ENCODE assay signal across 19 cellular contexts in genomic region chr20:57240850-57241429, GRCh38. TPM values are rescaled to one million over a fixed set of nuclear protein-coding genes. Genes with fewer than 3 reads are reported as not detected.
"Had no signal": no experiment of that assay in that cellular context is flagged by ENCODE, and none has a peak within 500 bp of the region (broad histone marks: within the 10 kb centered on the region; RNA-seq: fewer than 3 reads in every experiment).

No MANE protein-coding gene starts in this region.

- H3K36me3 ChIP-seq: colonic mucosa, esophagus muscularis mucosa, gastroesophageal sphincter, upper lobe of left lung had no signal

- H3K4me1 ChIP-seq: body of pancreas, colonic mucosa, gastroesophageal sphincter, upper lobe of left lung had no signal

- ATAC-seq: activated CD4-positive, CD25-positive, alpha-beta regulatory T cell treated with anti-CD3 and anti-CD28 coated beads, Interleukin-2, amount 50 U/mL, for 24 hours; activated CD8-positive, alpha-beta T cell treated with anti-CD3 and anti-CD28 coated beads, Interleukin-2, amount 10 ng/mL, durations not matched to agents 7 days and 5 days; body of pancreas; gastroesophageal sphincter; left colon; naive thymus-derived CD4-positive, alpha-beta T cell; stimulated activated effector memory CD8-positive, alpha-beta T cell treated with anti-CD3 and anti-CD28 coated beads, Interleukin-12 subunit alpha, Interleukin-12 subunit beta, amount 100 ng/mL, for 72 hours; stimulated activated naive CD8-positive, alpha-beta T cell treated with anti-CD3 and anti-CD28 coated beads, Interleukin-15, amount 100 ng/mL, for 72 hours; T-cell had no signal

- H3K4me3 ChIP-seq: body of pancreas, colonic mucosa, esophagus muscularis mucosa, gastroesophageal sphincter, lung, skin epidermis, upper lobe of left lung had no signal

- H3K27me3 ChIP-seq: body of pancreas, colonic mucosa, esophagus muscularis mucosa, upper lobe of left lung had no signal

- H3K9me3 ChIP-seq: body of pancreas, colonic mucosa, esophagus muscularis mucosa, gastroesophageal sphincter, upper lobe of left lung had no signal

- H3K27ac ChIP-seq: body of pancreas, colonic mucosa, esophagus muscularis mucosa, gastroesophageal sphincter, upper lobe of left lung, VCaP had no signal

- DNase-seq: activated CD4-positive, alpha-beta T cell treated with anti-CD3 and anti-CD28 coated beads, Interleukin-2, amount 50 U/mL, for 1 hour; activated CD8-positive, alpha-beta T cell treated with anti-CD3 and anti-CD28 coated beads, Interleukin-2, amount 10 ng/mL, durations not matched to agents 7 days and 5 days; activated gamma-delta T cell; body of pancreas; colonic mucosa; left colon; naive thymus-derived CD4-positive, alpha-beta T cell; stimulated activated CD4-positive, alpha-beta T cell treated with anti-CD3 and anti-CD28 coated beads, Interleukin-1b, Interleukin-23, amount 100 ng/mL, for 48 hours; stimulated activated naive CD8-positive, alpha-beta T cell treated with anti-CD3 and anti-CD28 coated beads, Interleukin-15, amount 100 ng/mL, for 72 hours; T-cell; upper lobe of left lung had no signal

RNA-seq across cellular contexts. Expression of gene BMP7, which starts 25.5 kb away (rescaled TPM):
- total RNA-seq: activated CD8-positive, alpha-beta T cell treated with anti-CD3 and anti-CD28 coated beads, Interleukin-2, amount 10 ng/mL, durations not matched to agents 7 days and 5 days; naive thymus-derived CD4-positive, alpha-beta T cell; osteocyte; T-cell had no signal
- polyA plus RNA-seq: naive thymus-derived CD4-positive, alpha-beta T cell had no signal
